17 cellular contexts compared by ENCODE assay signal in genomic region chr1:64929221-64929620, GRCh38. TPM values are rescaled to one million over a fixed set of nuclear protein-coding genes. Genes with fewer than 3 reads are reported as not detected.
A peak's percentile ranks its signal among the peaks of the same experiment; 100 is the strongest.
DNase-seq lines count a peak whose midpoint lies in the region; ATAC-seq, FAIRE-seq and TF ChIP-seq lines count a peak whose summit lies in the region.
"Had no signal": no experiment of that assay in that cellular context is flagged by ENCODE, and none has a peak within 500 bp of the region (broad histone marks: within the 10 kb centered on the region; RNA-seq: fewer than 3 reads in every experiment).

No MANE protein-coding gene starts in this region.

- H3K9ac ChIP-seq in endothelial cell of umbilical vein (replicated peaks; ENCODE audit: extremely low read depth, insufficient read depth, low read length): no peak overlapping the region

- H2AFZ ChIP-seq in endothelial cell of umbilical vein (ENCODE audit: low read depth, low read length): no peak overlapping the region
- no peak overlapping the region for H2AFZ ChIP-seq in osteoblast (ENCODE audit: low read length)

- BruUV-seq in endothelial cell of umbilical vein (replicated peaks; lab: Mats Ljungman, UMichigan): no TSS peak

- CTCF ChIA-PET in endothelial cell of umbilical vein (lab: Charles Lee): interaction anchor here (1.5 to 1.6 kb wide), 2 partner anchors 11 to 20 kb away, joined by 3 to 4 read pairs; no protein-coding TSS in a partner anchor

- FAIRE-seq in endothelial cell of umbilical vein (lab: Jason Lieb, UNC): peak; percentile 37
- FAIRE-seq: D721Med, H54 had no signal

- H3K27ac Mint-ChIP-seq in stimulated activated naive CD8-positive, alpha-beta T cell treated with anti-CD3 and anti-CD28 coated beads, Interleukin-15, amount 100 ng/mL, for 72 hours: no peak overlapping the region
- H3K27ac Mint-ChIP-seq: HFFc6 had no signal

- H3K9me1 ChIP-seq in endothelial cell of umbilical vein (replicated peaks; ENCODE audit: control insufficient read depth, extremely low read depth, insufficient read depth, low read length): no peaks in the 10 kb centered on the region

- peaks cover 89% of the 10 kb centered on the region for H3K4me1 Mint-ChIP-seq in stimulated activated naive CD8-positive, alpha-beta T cell treated with anti-CD3 and anti-CD28 coated beads, Interleukin-15, amount 100 ng/mL, for 72 hours

- no peak overlapping the region for H3K4me3 Mint-ChIP-seq in stimulated activated naive CD8-positive, alpha-beta T cell treated with anti-CD3 and anti-CD28 coated beads, Interleukin-15, amount 100 ng/mL, for 72 hours
- H3K4me3 Mint-ChIP-seq: HFFc6 had no signal

- intact Hi-C loops in endothelial cell of umbilical vein (cut with micrococcal nuclease): no loop called here

- H3K36me3 ChIP-seq in endothelial cell of umbilical vein (ENCODE audit: control insufficient read depth in 2 of 2, extremely low read depth in 1 of 2, insufficient read depth in 2 of 2, low read length in 2 of 2) (no peaks in the 10 kb centered on the region), osteoblast (ENCODE audit: insufficient read depth, low read length) (no peaks in the 10 kb centered on the region)
- H3K36me3 ChIP-seq: MG63 had no signal

- H3K4me1 ChIP-seq in endothelial cell of umbilical vein (ENCODE audit: control insufficient read depth, extremely low read depth, insufficient read depth, low read length) (peaks cover 17% of the 10 kb centered on the region), osteoblast (ENCODE audit: insufficient read depth, low read length) (peaks cover 22% of the 10 kb centered on the region)

- ATAC-seq in stimulated activated naive CD8-positive, alpha-beta T cell treated with anti-CD3 and anti-CD28 coated beads, Interleukin-15, amount 100 ng/mL, for 72 hours: peak; percentile 37
- no peak for ATAC-seq in stimulated activated naive CD8-positive, alpha-beta T cell treated with anti-CD3 and anti-CD28 coated beads, Interleukin-15, Interleukin-2, amounts not matched to agents 100 U/mL and 50 U/mL, for 24 hours

- H3K9me3 ChIP-seq in endothelial cell of umbilical vein (replicated peaks; ENCODE audit: control insufficient read depth, insufficient read depth, low read length): no peaks in the 10 kb centered on the region
- H3K9me3 ChIP-seq in osteoblast (ENCODE audit: low read depth, low read length): no peaks in the 10 kb centered on the region
- H3K9me3 ChIP-seq: MG63 had no signal

- H3K27ac ChIP-seq in endothelial cell of umbilical vein (ENCODE audit: insufficient read depth, low read depth, low read length) (no peak overlapping the region), osteoblast (ENCODE audit: low read depth, low read length) (no peak overlapping the region)
- H3K27ac ChIP-seq: HL-60 had no signal

- H4K20me1 ChIP-seq in endothelial cell of umbilical vein (replicated peaks; ENCODE audit: control insufficient read depth, extremely low read depth, insufficient read depth, low read length) (peaks cover 3% of the 10 kb centered on the region), osteoblast (ENCODE audit: insufficient read depth, low read length) (peaks cover 28% of the 10 kb centered on the region)

- no peak overlapping the region for H3K4me2 ChIP-seq in endothelial cell of umbilical vein (ENCODE audit: insufficient read depth, low read length)
- H3K4me2 ChIP-seq in osteoblast (ENCODE audit: insufficient read depth, low read length): no peak overlapping the region

- TF ChIP-seq POLR2A in endothelial cell of umbilical vein (IDR thresholded peaks at IDR 0.05; ENCODE audit: low read depth, low read length): no peak

- H3K27me3 ChIP-seq in endothelial cell of umbilical vein (ENCODE audit: control insufficient read depth in 2 of 2, insufficient read depth in 2 of 2, low read length in 2 of 2) (no peaks in the 10 kb centered on the region), osteoblast (ENCODE audit: insufficient read depth, low read length) (no peaks in the 10 kb centered on the region)
- H3K27me3 ChIP-seq: MG63 had no signal

- POLR2A ChIA-PET in endothelial cell of umbilical vein (lab: Charles Lee): no interaction called here

- dilution Hi-C loops in endothelial cell of umbilical vein (cut with MboI; ENCODE audit: extremely low pct_ligation_motif_present, low sequenced_read_pairs): no loop called here

- peaks cover 90% of the 10 kb centered on the region for H3K79me2 ChIP-seq in endothelial cell of umbilical vein (ENCODE audit: control insufficient read depth, insufficient read depth, low read length)
- peaks cover 78% of the 10 kb centered on the region for H3K79me2 ChIP-seq in osteoblast (ENCODE audit: insufficient read depth, low read length)

- no peak overlapping the region for H3K4me3 ChIP-seq in endothelial cell of umbilical vein (replicated peaks in 1 of 3; ENCODE audit: insufficient read depth in 1 of 3, low read depth in 1 of 3, low read length in 3 of 3)
- no peak overlapping the region for H3K4me3 ChIP-seq in osteoblast (ENCODE audit: insufficient read depth, low read length)
- H3K4me3 ChIP-seq: MG63 had no signal

- no peak for DNase-seq in stimulated activated naive CD8-positive, alpha-beta T cell treated with anti-CD3 and anti-CD28 coated beads, Interleukin-15, amount 100 ng/mL, for 72 hours
- no peak for DNase-seq in stimulated activated naive CD8-positive, alpha-beta T cell treated with anti-CD3 and anti-CD28 coated beads, Interleukin-15, Interleukin-2, amounts not matched to agents 100 U/mL and 50 U/mL, for 24 hours
- peak; percentile 78 for DNase-seq in NCI-H69 (lab: John Stamatoyannopoulos, UW)
- no peak for DNase-seq in endothelial cell of umbilical vein (ENCODE audit: low read depth, low spot score)
- no peak for DNase-seq in osteoblast (ENCODE audit: insufficient read length, low spot score, missing footprints)
- no peak for DNase-seq in DMS 273 (lab: John Stamatoyannopoulos, UW; ENCODE audit: unreplicated experiment)
- DNase-seq in DMS114 treated with DMSO at 0.1 percent for 48 hours (lab: John Stamatoyannopoulos, UW; ENCODE audit: unreplicated experiment): no peak
- DNase-seq: DND-41, HFFc6, IMR-90, MG63, NCI-H1105, NCI-H82, SHP77 had no signal

- peaks cover 0 to 12% of the 10 kb centered on the region in 2 donors for H3K9me3 Mint-ChIP-seq in stimulated activated naive CD8-positive, alpha-beta T cell treated with anti-CD3 and anti-CD28 coated beads, Interleukin-15, amount 100 ng/mL, for 72 hours

- no peaks in the 10 kb centered on the region for H3K27me3 Mint-ChIP-seq in stimulated activated naive CD8-positive, alpha-beta T cell treated with anti-CD3 and anti-CD28 coated beads, Interleukin-15, amount 100 ng/mL, for 72 hours

- TF ChIP-seq CTCF in endothelial cell of umbilical vein (IDR thresholded peaks at IDR 0.05; ENCODE audit: extremely low read depth in 1 of 2, insufficient read depth in 1 of 2, low read depth in 1 of 2, low read length in 2 of 2) (no peak), osteoblast (IDR thresholded peaks at IDR 0.05; ENCODE audit: extremely low read depth, low read depth, low read length) (no peak)

TF ChIP-seq in endothelial cell of umbilical vein, 7 proteins besides CTCF, POLR2A, EP300 and RAD21:
- no peak for TF ChIP-seq GATA2 (IDR thresholded peaks at IDR 0.05; ENCODE audit: insufficient read depth, insufficient read length, low read depth, low read length)
- TF ChIP-seq EZH2 (IDR thresholded peaks at IDR 0.05; ENCODE audit: borderline replicate concordance, low read depth, low read length, severe bottlenecking): no peak
- TF ChIP-seq POLR2AphosphoS5 (IDR thresholded peaks at IDR 0.05; ENCODE audit: insufficient read depth, low read depth, low read length): no peak
- no peak for TF ChIP-seq MAX (IDR thresholded peaks at IDR 0.05; ENCODE audit: insufficient read depth, insufficient read length)
- no peak for TF ChIP-seq FOS (IDR thresholded peaks at IDR 0.05; ENCODE audit: borderline replicate concordance, insufficient read depth, low read length)
- TF ChIP-seq JUN (IDR thresholded peaks at IDR 0.05; ENCODE audit: borderline replicate concordance, insufficient read depth, insufficient read length, low read depth): no peak
- TF ChIP-seq MYC (IDR thresholded peaks at IDR 0.05; ENCODE audit: low read depth, low read length): no peak

RNA-seq across cellular contexts. Expression of gene JAK1, which starts 37.1 kb away (rescaled TPM):
- total RNA-seq in endothelial cell of umbilical vein (152 and 177 TPM in 2 replicates), osteoblast (178 and 197 TPM in 2 replicates)
- 60.1 and 68.8 TPM in 2 replicates for polyA plus RNA-seq in endothelial cell of umbilical vein
- polyA plus RNA-seq in endothelial cell of umbilical vein (2011; cell fraction: cytosol; rRNA removed): 75.4 and 89.5 TPM in 2 replicates
- 149 and 163 TPM in 2 replicates for polyA plus RNA-seq in endothelial cell of umbilical vein (2011; cell fraction: nucleus; rRNA removed)
- polyA plus RNA-seq in endothelial cell of umbilical vein (2012): 128 and 187 TPM in 2 replicates
- polyA minus RNA-seq in endothelial cell of umbilical vein: 180 and 216 TPM in 2 replicates
- polyA minus RNA-seq in endothelial cell of umbilical vein (2011; cell fraction: cytosol; rRNA and poly(A)+ RNA removed): 36.5 TPM
- polyA minus RNA-seq in endothelial cell of umbilical vein (2011; cell fraction: nucleus; rRNA and poly(A)+ RNA removed): 174 and 238 TPM in 2 replicates
